32 cellular contexts compared by ENCODE assay signal in genomic region chr7:148709019-148709418, GRCh38.
"Had no signal": no experiment of that assay in that cellular context is flagged by ENCODE, and none has a peak within 500 bp of the region (broad histone marks: within the 10 kb centered on the region; RNA-seq: fewer than 3 reads in every experiment).

No MANE protein-coding gene starts in this region.

- ATAC-seq: activated CD8-positive, alpha-beta memory T cell treated with anti-CD3 and anti-CD28 coated beads, Interleukin-2, amount 10 ng/mL, durations not matched to agents 7 days and 5 days; activated T-helper 17 cell treated with anti-CD3 and anti-CD28 coated beads, Interleukin-2, amount 50 U/mL, for 72 hours had no signal

- H3K27ac ChIP-seq: PC-9, VCaP had no signal

- H3K4me2 ChIP-seq: PC-9 had no signal

- H3K4me3 Mint-ChIP-seq: activated B cell treated with CpG ODN at 0.5 μM for 24 hours; activated CD4-positive, alpha-beta memory T cell treated with anti-CD3 and anti-CD28 coated beads, Interleukin-2, amount 10 ng/mL, durations not matched to agents 7 days and 5 days; activated CD8-positive, alpha-beta memory T cell treated with anti-CD3 and anti-CD28 coated beads, Interleukin-2, amount 10 ng/mL, durations not matched to agents 7 days and 5 days; activated naive CD8-positive, alpha-beta T cell treated with anti-CD3 and anti-CD28 coated beads for 36 hours had no signal

- H3K36me3 ChIP-seq: cardiac muscle cell had no signal

- DNase-seq: activated B cell treated with CpG ODN at 0.5 μM for 24 hours; activated CD4-positive, alpha-beta memory T cell treated with anti-CD3 and anti-CD28 coated beads, Interleukin-2, amount 10 ng/mL, durations not matched to agents 7 days and 5 days; activated CD4-positive, alpha-beta T cell treated with anti-CD3 and anti-CD28 coated beads for 4 hours; activated CD4-positive, alpha-beta T cell treated with anti-CD3 and anti-CD28 coated beads, Interleukin-2, amount 50 U/mL, for 1 hour; activated CD4-positive, CD25-positive, alpha-beta regulatory T cell treated with anti-CD3 and anti-CD28 coated beads, Interleukin-2, amount 50 U/mL, for 72 hours; activated CD8-positive, alpha-beta memory T cell treated with anti-CD3 and anti-CD28 coated beads for 24 hours; activated CD8-positive, alpha-beta memory T cell treated with anti-CD3 and anti-CD28 coated beads, Interleukin-2, amount 10 ng/mL, durations not matched to agents 7 days and 5 days; activated CD8-positive, alpha-beta memory T cell treated with anti-CD3 and anti-CD28 coated beads, Interleukin-2, amount 50 U/mL, for 48 hours; activated effector memory CD4-positive, alpha-beta T cell treated with anti-CD3 and anti-CD28 coated beads, Interleukin-2, amount 50 U/mL, for 16 hours; activated naive CD4-positive, alpha-beta T cell; activated naive CD4-positive, alpha-beta T cell treated with anti-CD3 and anti-CD28 coated beads, Interleukin-2, amount 50 U/mL, for 16 hours; activated naive CD8-positive, alpha-beta T cell treated with anti-CD3 and anti-CD28 coated beads for 36 hours; activated T-cell treated with anti-CD3 and anti-CD28 coated beads, Interleukin-2, amount 50 U/mL, for 48 hours; amniotic stem cell; aorta; MM.1S; NCI-H1092; NCI-H1436 treated with DMSO at 0.1 percent for 48 hours; NCI-H1694 treated with DMSO at 0.1 percent for 48 hours; NCI-H2029; NCI-H345; NCI-H524 treated with DMSO at 0.1 percent for 48 hours; NK-92 treated with Interleukin-12 subunit alpha and Interleukin-12 subunit beta, amount 100 ng/mL, for 24 hours; PC-9; Right ventricle myocardium superior; SW 1271; T-helper 1 cell; T-helper 9 cell had no signal

- H3K27ac Mint-ChIP-seq: activated B cell treated with CpG ODN at 0.5 μM for 24 hours; activated CD4-positive, alpha-beta memory T cell treated with anti-CD3 and anti-CD28 coated beads, Interleukin-2, amount 10 ng/mL, durations not matched to agents 7 days and 5 days; activated CD8-positive, alpha-beta memory T cell treated with anti-CD3 and anti-CD28 coated beads, Interleukin-2, amount 10 ng/mL, durations not matched to agents 7 days and 5 days; activated T-helper 17 cell treated with anti-CD3 and anti-CD28 coated beads, Interleukin-2, amount 50 U/mL, for 72 hours had no signal

- H3K4me3 ChIP-seq: cardiac muscle cell, PC-9 had no signal

- H2AFZ ChIP-seq: PC-9 had no signal

- H3K27me3 Mint-ChIP-seq: activated B cell treated with CpG ODN at 0.5 μM for 24 hours; activated CD4-positive, alpha-beta memory T cell treated with anti-CD3 and anti-CD28 coated beads, Interleukin-2, amount 10 ng/mL, durations not matched to agents 7 days and 5 days; activated CD8-positive, alpha-beta memory T cell treated with anti-CD3 and anti-CD28 coated beads, Interleukin-2, amount 10 ng/mL, durations not matched to agents 7 days and 5 days; activated naive CD8-positive, alpha-beta T cell treated with anti-CD3 and anti-CD28 coated beads for 36 hours; activated T-helper 17 cell treated with anti-CD3 and anti-CD28 coated beads, Interleukin-2, amount 50 U/mL, for 72 hours; central memory CD8-positive, alpha-beta T cell had no signal

- H3K27me3 ChIP-seq: cardiac muscle cell had no signal

- H3K9me3 Mint-ChIP-seq: activated B cell treated with CpG ODN at 0.5 μM for 24 hours; activated CD4-positive, alpha-beta memory T cell treated with anti-CD3 and anti-CD28 coated beads, Interleukin-2, amount 10 ng/mL, durations not matched to agents 7 days and 5 days; activated naive CD8-positive, alpha-beta T cell treated with anti-CD3 and anti-CD28 coated beads for 36 hours; activated T-helper 17 cell treated with anti-CD3 and anti-CD28 coated beads, Interleukin-2, amount 50 U/mL, for 72 hours; central memory CD8-positive, alpha-beta T cell had no signal
